Comparison of ENCODE assay signal across 17 cellular contexts in the genomic region with DNA sequence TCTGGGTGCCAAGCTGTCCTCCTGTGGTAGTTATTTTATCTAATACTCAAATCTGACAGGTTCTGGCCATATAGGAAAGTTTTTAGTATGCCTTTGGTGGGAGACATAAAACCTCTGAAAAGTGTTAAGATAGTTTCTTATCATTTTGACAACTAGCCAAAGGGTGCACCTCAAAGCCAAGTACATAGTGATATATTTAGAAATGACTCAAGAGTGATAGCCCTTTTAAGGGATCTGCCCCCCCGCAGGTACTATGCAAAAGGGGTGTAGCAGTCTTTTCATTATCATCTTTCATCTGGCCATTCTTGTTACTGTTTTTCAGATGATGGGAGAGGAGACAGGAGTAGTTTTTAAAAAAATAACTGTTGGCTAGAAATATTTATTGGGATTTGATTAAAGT. TPM values are rescaled to one million over a fixed set of nuclear protein-coding genes. Genes with fewer than 3 reads are reported as not detected.
DNase-seq lines count a peak whose midpoint lies in the region; ATAC-seq and TF ChIP-seq lines count a peak whose summit lies in the region.
"Had no signal": no experiment of that assay in that cellular context is flagged by ENCODE, and none has a peak within 500 bp of the region (broad histone marks: within the 10 kb centered on the region; RNA-seq: fewer than 3 reads in every experiment).

No MANE protein-coding gene starts in this region.

- no peak overlapping the region for H3K4ac ChIP-seq in IMR-90 (ENCODE audit: low read depth, low read length)

- H3K18ac ChIP-seq in IMR-90 (ENCODE audit: low read depth, low read length): no peak overlapping the region

- no peak overlapping the region for H3K4me2 ChIP-seq in IMR-90 (ENCODE audit: low read depth, low read length)
- H3K4me2 ChIP-seq: KMS-11 had no signal

- H3K4me3 ChIP-seq in IMR-90 (ENCODE audit: insufficient read depth, low read depth, low read length): no peak overlapping the region

- H3K56ac ChIP-seq in IMR-90 (ENCODE audit: extremely low read depth, insufficient read depth, low read length): no peak overlapping the region

- H2BK20ac ChIP-seq in IMR-90 (ENCODE audit: low read depth, low read length): no peak overlapping the region

- H2AK5ac ChIP-seq in IMR-90 (ENCODE audit: low read depth, low read length): no peak overlapping the region

- CTCF ChIA-PET in IMR-90 (lab: Yijun Ruan, JAX): interaction anchor here (0.7 to 3.7 kb wide), 7 partner anchors 12 to 186 kb away, joined by 3 to 20 read pairs (median 4); no protein-coding TSS in a partner anchor

- no TSS peak for BruUV-seq in IMR-90 (replicated peaks; lab: Mats Ljungman, UMichigan)

- no peak overlapping the region for H3K27ac Mint-ChIP-seq in neural crest cell (ENCODE audit: unreplicated experiment)

- no peaks in the 10 kb centered on the region for H3K27me3 Mint-ChIP-seq in neural crest cell (ENCODE audit: low read depth)

- in situ Hi-C loops in IMR-90 (cut with MboI; ENCODE audit: low sequenced_read_pairs): loop anchor here (5.0 to 25.0 kb wide), 2 partner anchors 147 to 277 kb away; a partner anchor contains a TSS

- POLR2A ChIA-PET in IMR-90 (lab: Charles Lee; ENCODE audit: unreplicated experiment): no interaction called here

- no peak overlapping the region for H2BK15ac ChIP-seq in IMR-90 (ENCODE audit: low read depth, low read length)

- H4K8ac ChIP-seq in IMR-90 (ENCODE audit: low read depth in 2 of 2, low read length in 2 of 2): no peak overlapping the region

- no peaks in the 10 kb centered on the region for H3K36me3 ChIP-seq in IMR-90 (ENCODE audit: control insufficient read depth, insufficient read depth, low read length)

- WGBS in IMR-90 (ENCODE audit: extremely low coverage in 2 of 2, insufficient read length in 1 of 2), 2 experiments: no CpG with 5 or more reads among the region's 1 CpG

- H2AK9ac ChIP-seq in IMR-90 (replicated peaks; ENCODE audit: low read depth, low read length, poor library complexity): no peak overlapping the region

- DNase-seq in A172 (ENCODE audit: low spot score) (peak; percentile 79), IMR-90 (peak; percentile 16), dermis blood vessel endothelial cell (peak; percentile 45), neural crest cell (ENCODE audit: low read depth, low spot score) (no peak), D341Med (ENCODE audit: low spot score) (no peak), occipital lobe (lab: John Stamatoyannopoulos, UW) (no peak)
- no peak for DNase-seq in stimulated activated CD4-positive, alpha-beta T cell treated with anti-CD3 and anti-CD28 coated beads, Interleukin-4, amount 100 ng/mL, for 1 hour
- DNase-seq: activated effector memory CD4-positive, alpha-beta T cell treated with anti-CD3 and anti-CD28 coated beads, Interleukin-2, amount 50 U/mL, for 16 hours; AML-193; DMS53; NCI-H146; NCI-H526; posterior cingulate gyrus; SHP77; stimulated activated CD4-positive, alpha-beta T cell treated with anti-CD3 and anti-CD28 coated beads, Interleukin-2, amount 100 ng/mL, for 24 hours had no signal

- TF ChIP-seq POLR2A in IMR-90 (IDR thresholded peaks at IDR 0.05; ENCODE audit: low read depth, low read length): no peak

- 0 out of 2 replicates have a peak, but pooled peaks cover 6% of the 10 kb centered on the region for H3K9me1 ChIP-seq in IMR-90 (ENCODE audit: insufficient read depth, low read length)

- no peak overlapping the region for H4K91ac ChIP-seq in IMR-90 (ENCODE audit: insufficient read depth, low read depth, low read length)

- TF ChIP-seq RAD21 in IMR-90 (IDR thresholded peaks at IDR 0.05; ENCODE audit: low read length): no peak

- TF ChIP-seq CTCF in IMR-90 (conservative IDR thresholded peaks at IDR 0.05; ENCODE audit: low read depth, low read length) (no peak), neural crest cell (conservative IDR thresholded peaks at IDR 0.05) (no peak)

- H3K9me3 ChIP-seq in IMR-90 (ENCODE audit: control insufficient read depth, insufficient read depth, low read length): no peaks in the 10 kb centered on the region

- H2AFZ ChIP-seq in IMR-90 (replicated peaks; ENCODE audit: low read length, poor library complexity): no peak overlapping the region

- H2BK5ac ChIP-seq in IMR-90 (ENCODE audit: low read depth, low read length, poor library complexity, severe bottlenecking): no peak overlapping the region

- no peak overlapping the region for H4K5ac ChIP-seq in IMR-90 (ENCODE audit: low read depth, low read length)

- no peak overlapping the region for H3K9ac ChIP-seq in IMR-90 (ENCODE audit: low read depth, low read length)
- H3K9ac ChIP-seq: KMS-11 had no signal

- H3K9me3 Mint-ChIP-seq in neural crest cell: no peaks in the 10 kb centered on the region

- ATAC-seq in IMR-90 (ENCODE audit: low read depth) (no peak), HG02885 (IDR thresholded peaks at IDR 0.05; ENCODE audit: poor library complexity, unreplicated experiment) (no peak)

- H3K14ac ChIP-seq in IMR-90 (replicated peaks; ENCODE audit: low read depth, low read length): no peak overlapping the region

- intact Hi-C loops in IMR-90 (cut with micrococcal nuclease): loop anchor here (1.0 to 5.0 kb wide), 3 partner anchors 127 to 287 kb away; no protein-coding TSS in a partner anchor

- dilution Hi-C loops in IMR-90 (cut with HindIII; ENCODE audit: low sequenced_read_pairs, unreplicated experiment): no loop called here

- H3K4me3 Mint-ChIP-seq in neural crest cell: peak overlapping the region; percentile 36

- no peak overlapping the region for H3K23ac ChIP-seq in IMR-90 (ENCODE audit: low read depth, low read length)

- H3K4me1 ChIP-seq in IMR-90 (ENCODE audit: control insufficient read depth, insufficient read depth, low read length): peaks cover 5% of the 10 kb centered on the region

- H3K36me3 Mint-ChIP-seq in neural crest cell (ENCODE audit: low read depth): no peaks in the 10 kb centered on the region

- no peak overlapping the region for H2BK120ac ChIP-seq in IMR-90 (ENCODE audit: low read depth, low read length)

- no peaks in the 10 kb centered on the region for H3K27me3 ChIP-seq in IMR-90 (ENCODE audit: control insufficient read depth, insufficient read depth, low read length)

- H3K27ac ChIP-seq in IMR-90 (ENCODE audit: insufficient read depth, low read length): no peak overlapping the region
- H3K27ac ChIP-seq: KMS-11 had no signal

- peaks cover 70% of the 10 kb centered on the region for H3K4me1 Mint-ChIP-seq in neural crest cell

- peaks cover 5 to 35% of the 10 kb centered on the region in 2 experiments; a peak in 3 of 4 replicates for H3K79me1 ChIP-seq in IMR-90 (ENCODE audit: low read depth in 1 of 2, low read length in 2 of 2)

- H4K20me1 ChIP-seq in IMR-90 (ENCODE audit: insufficient read depth, low read length): no peaks in the 10 kb centered on the region; the same call in 1 of the 2 replicates

TF ChIP-seq in IMR-90, 13 proteins besides CTCF, POLR2A, EP300 and RAD21:
- TF ChIP-seq RFX5 (IDR thresholded peaks at IDR 0.05; ENCODE audit: low read depth, low read length) (no peak), MAZ (IDR thresholded peaks at IDR 0.05; ENCODE audit: borderline replicate concordance, low read depth, low read length) (no peak), BHLHE40 (IDR thresholded peaks at IDR 0.05; ENCODE audit: low read depth, low read length) (no peak), CHD1 (IDR thresholded peaks at IDR 0.05; ENCODE audit: low read depth, low read length) (no peak), SMC3 (IDR thresholded peaks at IDR 0.05; ENCODE audit: low read depth, low read length) (no peak), NFE2L2 (IDR thresholded peaks at IDR 0.05; ENCODE audit: low read depth, low read length) (no peak)

RNA-seq across cellular contexts. Expression of a gene that starts 4.9 kb away (rescaled TPM):
- total RNA-seq in A172 (2014; rRNA removed; shearing (Covaris generic)): 99.5 and 115 TPM in 2 replicates
- 27.2 and 28.7 TPM in 2 replicates for total RNA-seq in IMR-90 (2012; rRNA removed)
- polyA plus RNA-seq in IMR-90 (2012; rRNA removed): 8.0 and 10.6 TPM in 2 replicates
- polyA plus RNA-seq in IMR-90 (2012; cell fraction: cytosol; rRNA removed): 2.4 and 2.9 TPM in 2 replicates
- 4.0 and 19.6 TPM in 2 replicates for polyA plus RNA-seq in IMR-90 (2012; cell fraction: nucleus; rRNA removed; ENCODE audit: low replicate concordance)
- total RNA-seq in dermis blood vessel endothelial cell: 73.8 and 89.9 TPM in 2 replicates
- total RNA-seq in neural crest cell: 45.8 and 49.0 TPM in 2 replicates
- 13.6 TPM for total RNA-seq in occipital lobe

Comparison
In these comparisons a context has a peak if more than half of its experiments do, and no peak if none do; other contexts are left out.
1. DNase-seq: peak in A172 (single experiment), IMR-90 (single experiment) and dermis blood vessel endothelial cell (single experiment); none in neural crest cell (single experiment), stimulated activated CD4-positive, alpha-beta T cell treated with anti-CD3 and anti-CD28 coated beads, Interleukin-4, amount 100 ng/mL, for 1 hour (single experiment), D341Med (single experiment) and occipital lobe (single experiment).